Comparison of ENCODE assay signal across 18 cellular contexts in genomic region chr17:74372426-74372825, GRCh38. TPM values are rescaled to one million over a fixed set of nuclear protein-coding genes. Genes with fewer than 3 reads are reported as not detected.
A peak's percentile ranks its signal among the peaks of the same experiment; 100 is the strongest.
DNase-seq lines count a peak whose midpoint lies in the region; ATAC-seq and TF ChIP-seq lines count a peak whose summit lies in the region.
"Had no signal": no experiment of that assay in that cellular context is flagged by ENCODE, and none has a peak within 500 bp of the region (broad histone marks: within the 10 kb centered on the region; RNA-seq: fewer than 3 reads in every experiment).

No MANE protein-coding gene starts in this region.

- intact Hi-C loops in natural killer cell (cut with micrococcal nuclease), result no loop called here

- no peak overlapping the region for H3K27ac Mint-ChIP-seq in natural killer cell treated with Interleukin-12 subunit alpha and Interleukin-12 subunit beta and Interleukin-15 and Interleukin-18, amount 100 ng/mL, for 72 hours
- H3K27ac Mint-ChIP-seq in natural killer cell (no peak overlapping the region), glutamatergic neuron (ENCODE audit: unreplicated experiment) (peak overlapping the region; percentile 100)
- H3K27ac Mint-ChIP-seq in stimulated activated effector memory CD8-positive, alpha-beta T cell treated with anti-CD3 and anti-CD28 coated beads, Interleukin-12 subunit alpha, Interleukin-12 subunit beta, amount 100 ng/mL, for 72 hours, result peak overlapping the region; percentile 76
- H3K27ac Mint-ChIP-seq in T-helper 2 cell treated with Interferon-gamma antibody and Interleukin-4, amounts not matched to agents 5 μg/mL and 100 μg/mL, for 36 hours, result no peak overlapping the region
- H3K27ac Mint-ChIP-seq: B cell, HFFc6, IgD-negative memory B cell had no signal

- no peaks in the 10 kb centered on the region for H3K27me3 Mint-ChIP-seq in natural killer cell treated with Interleukin-12 subunit alpha and Interleukin-12 subunit beta and Interleukin-15 and Interleukin-18, amount 100 ng/mL, for 72 hours
- H3K27me3 Mint-ChIP-seq in natural killer cell (ENCODE audit: low read depth in 2 of 2) (peaks cover 0 to 6% of the 10 kb centered on the region in 2 donors), glutamatergic neuron (ENCODE audit: unreplicated experiment) (peaks cover 26% of the 10 kb centered on the region)
- H3K27me3 Mint-ChIP-seq in T-helper 2 cell treated with Interferon-gamma antibody and Interleukin-4, amounts not matched to agents 5 μg/mL and 100 μg/mL, for 36 hours (ENCODE audit: low read depth), result peaks cover 3% of the 10 kb centered on the region

- DNase-seq in natural killer cell treated with Interleukin-12 subunit alpha and Interleukin-12 subunit beta and Interleukin-15 and Interleukin-18, amount 100 ng/mL, for 72 hours (ENCODE audit: low spot score), result peak; percentile 50
- no peak for DNase-seq in natural killer cell
- DNase-seq in glutamatergic neuron, result no peak
- no peak for DNase-seq in stimulated activated effector memory CD8-positive, alpha-beta T cell treated with anti-CD3 and anti-CD28 coated beads, Interleukin-12 subunit alpha, Interleukin-12 subunit beta, amount 100 ng/mL, for 72 hours (ENCODE audit: low spot score in 2 of 2)
- no peak for DNase-seq in T-helper 2 cell treated with Interferon-gamma antibody and Interleukin-4, amounts not matched to agents 5 μg/mL and 100 μg/mL, for 36 hours (ENCODE audit: low spot score)
- no peak for DNase-seq in NOMO-1 treated with DMSO at 0.1 percent for 48 hours (lab: John Stamatoyannopoulos, UW; ENCODE audit: unreplicated experiment)
- DNase-seq: CD8-positive, alpha-beta memory T cell; COR-L47; DMS79 treated with DMSO at 0.1 percent for 48 hours; GF-D8; GOT3; H7; HFFc6 had no signal

- H3K4me1 Mint-ChIP-seq in natural killer cell treated with Interleukin-12 subunit alpha and Interleukin-12 subunit beta and Interleukin-15 and Interleukin-18, amount 100 ng/mL, for 72 hours (ENCODE audit: low read depth in 2 of 2), result peaks cover 7 to 11% of the 10 kb centered on the region in 2 donors
- peaks cover 17 to 18% of the 10 kb centered on the region in 2 donors for H3K4me1 Mint-ChIP-seq in natural killer cell
- peaks cover 40% of the 10 kb centered on the region for H3K4me1 Mint-ChIP-seq in glutamatergic neuron (ENCODE audit: low read depth, unreplicated experiment)
- peaks cover 18% of the 10 kb centered on the region for H3K4me1 Mint-ChIP-seq in stimulated activated effector memory CD8-positive, alpha-beta T cell treated with anti-CD3 and anti-CD28 coated beads, Interleukin-12 subunit alpha, Interleukin-12 subunit beta, amount 100 ng/mL, for 72 hours
- peaks cover 11% of the 10 kb centered on the region for H3K4me1 Mint-ChIP-seq in T-helper 2 cell treated with Interferon-gamma antibody and Interleukin-4, amounts not matched to agents 5 μg/mL and 100 μg/mL, for 36 hours (ENCODE audit: low read depth)

- H3K4me3 Mint-ChIP-seq in natural killer cell treated with Interleukin-12 subunit alpha and Interleukin-12 subunit beta and Interleukin-15 and Interleukin-18, amount 100 ng/mL, for 72 hours, result no peak overlapping the region
- no peak overlapping the region for H3K4me3 Mint-ChIP-seq in natural killer cell
- H3K4me3 Mint-ChIP-seq in glutamatergic neuron (ENCODE audit: unreplicated experiment), result peak overlapping the region; percentile 43
- H3K4me3 Mint-ChIP-seq in stimulated activated effector memory CD8-positive, alpha-beta T cell treated with anti-CD3 and anti-CD28 coated beads, Interleukin-12 subunit alpha, Interleukin-12 subunit beta, amount 100 ng/mL, for 72 hours, result no peak overlapping the region
- no peak overlapping the region for H3K4me3 Mint-ChIP-seq in T-helper 2 cell treated with Interferon-gamma antibody and Interleukin-4, amounts not matched to agents 5 μg/mL and 100 μg/mL, for 36 hours
- H3K4me3 Mint-ChIP-seq: B cell; CD8-positive, alpha-beta memory T cell; HFFc6 had no signal

- no peak for TF ChIP-seq POLR2A in GM18505 (IDR thresholded peaks at IDR 0.05; ENCODE audit: borderline replicate concordance, extremely low read depth, insufficient read depth, insufficient read length)

- no peaks in the 10 kb centered on the region for H3K36me3 Mint-ChIP-seq in natural killer cell treated with Interleukin-12 subunit alpha and Interleukin-12 subunit beta and Interleukin-15 and Interleukin-18, amount 100 ng/mL, for 72 hours
- H3K36me3 Mint-ChIP-seq in natural killer cell, result no peaks in the 10 kb centered on the region
- H3K36me3 Mint-ChIP-seq in glutamatergic neuron (ENCODE audit: unreplicated experiment), result no peaks in the 10 kb centered on the region
- no peaks in the 10 kb centered on the region for H3K36me3 Mint-ChIP-seq in stimulated activated effector memory CD8-positive, alpha-beta T cell treated with anti-CD3 and anti-CD28 coated beads, Interleukin-12 subunit alpha, Interleukin-12 subunit beta, amount 100 ng/mL, for 72 hours
- no peaks in the 10 kb centered on the region for H3K36me3 Mint-ChIP-seq in T-helper 2 cell treated with Interferon-gamma antibody and Interleukin-4, amounts not matched to agents 5 μg/mL and 100 μg/mL, for 36 hours (ENCODE audit: low read depth)
- H3K36me3 Mint-ChIP-seq: CD8-positive, alpha-beta memory T cell; IgD-negative memory B cell had no signal

- no peak for TF ChIP-seq CTCF in natural killer cell (IDR thresholded peaks at IDR 0.05)
- TF ChIP-seq CTCF in glutamatergic neuron (IDR thresholded peaks at IDR 0.05; ENCODE audit: partially characterized antibody, unreplicated experiment), result no peak

- ATAC-seq in natural killer cell treated with Interleukin-12 subunit alpha and Interleukin-12 subunit beta and Interleukin-15 and Interleukin-18, amount 100 ng/mL, for 72 hours, result no peak
- ATAC-seq in natural killer cell, result no peak
- ATAC-seq in stimulated activated effector memory CD8-positive, alpha-beta T cell treated with anti-CD3 and anti-CD28 coated beads, Interleukin-12 subunit alpha, Interleukin-12 subunit beta, amount 100 ng/mL, for 72 hours, result no peak
- no peak for ATAC-seq in GM18505 (IDR thresholded peaks at IDR 0.05; ENCODE audit: unreplicated experiment)
- ATAC-seq: HCT116 had no signal

- H3K9me3 Mint-ChIP-seq in natural killer cell treated with Interleukin-12 subunit alpha and Interleukin-12 subunit beta and Interleukin-15 and Interleukin-18, amount 100 ng/mL, for 72 hours, result no peaks in the 10 kb centered on the region
- H3K9me3 Mint-ChIP-seq in natural killer cell (no peaks in the 10 kb centered on the region), glutamatergic neuron (ENCODE audit: unreplicated experiment) (peaks cover 15% of the 10 kb centered on the region)
- no peaks in the 10 kb centered on the region for H3K9me3 Mint-ChIP-seq in stimulated activated effector memory CD8-positive, alpha-beta T cell treated with anti-CD3 and anti-CD28 coated beads, Interleukin-12 subunit alpha, Interleukin-12 subunit beta, amount 100 ng/mL, for 72 hours
- no peaks in the 10 kb centered on the region for H3K9me3 Mint-ChIP-seq in T-helper 2 cell treated with Interferon-gamma antibody and Interleukin-4, amounts not matched to agents 5 μg/mL and 100 μg/mL, for 36 hours
- H3K9me3 Mint-ChIP-seq: CD8-positive, alpha-beta memory T cell; IgD-negative memory B cell had no signal

RNA-seq across cellular contexts. Expression of gene GPR142, which starts 5.1 kb away (rescaled TPM):
- total RNA-seq in natural killer cell treated with Interleukin-12 subunit alpha and Interleukin-12 subunit beta and Interleukin-15 and Interleukin-18, amount 100 ng/mL, for 72 hours, result not detected
- total RNA-seq in natural killer cell (not detected), glutamatergic neuron (ENCODE audit: unreplicated experiment) (20.7 TPM)
- total RNA-seq: A172; B cell; CD8-positive, alpha-beta memory T cell; H7; HFFc6 had no signal

RNA-seq across cellular contexts. Expression of gene BTBD17, which starts 10.8 kb away (rescaled TPM):
- total RNA-seq in natural killer cell treated with Interleukin-12 subunit alpha and Interleukin-12 subunit beta and Interleukin-15 and Interleukin-18, amount 100 ng/mL, for 72 hours, result not detected
- total RNA-seq in natural killer cell (under 1 TPM in 1 of 3 donors, not detected in 2; 0.48 TPM), glutamatergic neuron (ENCODE audit: unreplicated experiment) (310 TPM)
- total RNA-seq: A172; B cell; CD8-positive, alpha-beta memory T cell; HFFc6 had no signal

RNA-seq across cellular contexts. Expression of gene KIF19, which starts 46.4 kb away (rescaled TPM):
- under 1 TPM in 1 of 2 donors, not detected in 1; 0.29 TPM for total RNA-seq in natural killer cell treated with Interleukin-12 subunit alpha and Interleukin-12 subunit beta and Interleukin-15 and Interleukin-18, amount 100 ng/mL, for 72 hours
- 1 to 10 TPM; 1.7 to 7.1 (median 6.1) TPM for total RNA-seq in natural killer cell
- 80.8 TPM for total RNA-seq in glutamatergic neuron (ENCODE audit: unreplicated experiment)
- total RNA-seq: A172, B cell, HFFc6 had no signal

RNA-seq across cellular contexts. Expression of gene GPRC5C, which starts 59.5 kb away (rescaled TPM):
- total RNA-seq in natural killer cell treated with Interleukin-12 subunit alpha and Interleukin-12 subunit beta and Interleukin-15 and Interleukin-18, amount 100 ng/mL, for 72 hours, result under 1 TPM in 1 of 2 donors, not detected in 1; 0.25 TPM
- total RNA-seq in natural killer cell (under 1 TPM; 0.26 to 0.60 (median 0.29) TPM), glutamatergic neuron (ENCODE audit: unreplicated experiment) (93.3 TPM)
- total RNA-seq: HFFc6 had no signal

Comparison
In these comparisons a context has a peak if more than half of its experiments do, and no peak if none do; other contexts are left out.
1. H3K27ac Mint-ChIP-seq: peak in glutamatergic neuron (single experiment) and stimulated activated effector memory CD8-positive, alpha-beta T cell treated with anti-CD3 and anti-CD28 coated beads, Interleukin-12 subunit alpha, Interleukin-12 subunit beta, amount 100 ng/mL, for 72 hours (single experiment); none in natural killer cell treated with Interleukin-12 subunit alpha and Interleukin-12 subunit beta and Interleukin-15 and Interleukin-18, amount 100 ng/mL, for 72 hours (0 of 2), natural killer cell (0 of 2) and T-helper 2 cell treated with Interferon-gamma antibody and Interleukin-4, amounts not matched to agents 5 μg/mL and 100 μg/mL, for 36 hours (single experiment).
2. RNA of gene GPR142, which starts 5.1 kb away (total RNA-seq): 20.7 TPM in glutamatergic neuron (single experiment); not detected in natural killer cell treated with Interleukin-12 subunit alpha and Interleukin-12 subunit beta and Interleukin-15 and Interleukin-18, amount 100 ng/mL, for 72 hours and not detected in natural killer cell; every median in the first group is over 10 times any median in the second.
3. RNA of gene BTBD17, which starts 10.8 kb away (total RNA-seq): 310 TPM in glutamatergic neuron (single experiment); 0.48 TPM in natural killer cell and not detected in natural killer cell treated with Interleukin-12 subunit alpha and Interleukin-12 subunit beta and Interleukin-15 and Interleukin-18, amount 100 ng/mL, for 72 hours; every median in the first group is over 100 times any median in the second.
4. RNA of gene KIF19, which starts 46.4 kb away (total RNA-seq): 80.8 TPM in glutamatergic neuron (single experiment); 1.7 to 7.1 TPM in natural killer cell and 0.29 TPM in natural killer cell treated with Interleukin-12 subunit alpha and Interleukin-12 subunit beta and Interleukin-15 and Interleukin-18, amount 100 ng/mL, for 72 hours; every median in the first group is over 10 times any median in the second.